28 cellular contexts compared by ENCODE assay signal in genomic region chr1:63014267-63014666, GRCh38.
"Had no signal": no experiment of that assay in that cellular context is flagged by ENCODE, and none has a peak within 500 bp of the region (broad histone marks: within the 10 kb centered on the region; RNA-seq: fewer than 3 reads in every experiment).

No MANE protein-coding gene starts in this region.

- H3K4me3 ChIP-seq: colonic mucosa, coronary artery, dorsolateral prefrontal cortex, esophagus muscularis mucosa, esophagus squamous epithelium, gastrocnemius medialis, gastroesophageal sphincter, heart left ventricle, heart right ventricle had no signal

- H3K4me1 ChIP-seq: colonic mucosa, esophagus squamous epithelium, foreskin keratinocyte, gastrocnemius medialis, heart left ventricle, heart right ventricle had no signal

- H3K9me3 ChIP-seq: colonic mucosa, esophagus muscularis mucosa, esophagus squamous epithelium, gastrocnemius medialis, gastroesophageal sphincter, heart left ventricle had no signal

- H3K27ac ChIP-seq: colonic mucosa, coronary artery, dorsolateral prefrontal cortex, epithelial cell of prostate, esophagus muscularis mucosa, esophagus squamous epithelium, foreskin keratinocyte, gastrocnemius medialis, gastroesophageal sphincter, heart left ventricle, heart right ventricle had no signal

- DNase-seq: colonic mucosa; cortex of kidney; dermis blood vessel endothelial cell; dorsolateral prefrontal cortex; effector CD4-positive, alpha-beta T cell; effector CD8-positive, alpha-beta T cell; effector memory CD4-positive, alpha-beta T cell; effector memory CD8-positive, alpha-beta T cell; endodermal cell; erythroblast; esophagus squamous epithelium; foreskin fibroblast; foreskin keratinocyte; foreskin melanocyte; gastrocnemius medialis; glutamatergic neuron; head of caudate nucleus; heart left ventricle; heart right ventricle had no signal

- H3K36me3 ChIP-seq: colonic mucosa, esophagus muscularis mucosa, esophagus squamous epithelium, gastrocnemius medialis, gastroesophageal sphincter, heart left ventricle, heart right ventricle had no signal

- ATAC-seq: effector memory CD8-positive, alpha-beta T cell; esophagus mucosa; foreskin keratinocyte; gastrocnemius medialis; gastroesophageal sphincter; heart left ventricle; heart right ventricle had no signal

- FAIRE-seq: colon, endometrium, endothelial cell of umbilical vein, frontal cortex had no signal

- H3K27me3 ChIP-seq: colonic mucosa, esophagus muscularis mucosa, esophagus squamous epithelium, foreskin keratinocyte, gastrocnemius medialis, gastroesophageal sphincter, heart left ventricle, heart right ventricle had no signal
